Comparison of ENCODE assay signal across 27 cellular contexts in the genomic region with DNA sequence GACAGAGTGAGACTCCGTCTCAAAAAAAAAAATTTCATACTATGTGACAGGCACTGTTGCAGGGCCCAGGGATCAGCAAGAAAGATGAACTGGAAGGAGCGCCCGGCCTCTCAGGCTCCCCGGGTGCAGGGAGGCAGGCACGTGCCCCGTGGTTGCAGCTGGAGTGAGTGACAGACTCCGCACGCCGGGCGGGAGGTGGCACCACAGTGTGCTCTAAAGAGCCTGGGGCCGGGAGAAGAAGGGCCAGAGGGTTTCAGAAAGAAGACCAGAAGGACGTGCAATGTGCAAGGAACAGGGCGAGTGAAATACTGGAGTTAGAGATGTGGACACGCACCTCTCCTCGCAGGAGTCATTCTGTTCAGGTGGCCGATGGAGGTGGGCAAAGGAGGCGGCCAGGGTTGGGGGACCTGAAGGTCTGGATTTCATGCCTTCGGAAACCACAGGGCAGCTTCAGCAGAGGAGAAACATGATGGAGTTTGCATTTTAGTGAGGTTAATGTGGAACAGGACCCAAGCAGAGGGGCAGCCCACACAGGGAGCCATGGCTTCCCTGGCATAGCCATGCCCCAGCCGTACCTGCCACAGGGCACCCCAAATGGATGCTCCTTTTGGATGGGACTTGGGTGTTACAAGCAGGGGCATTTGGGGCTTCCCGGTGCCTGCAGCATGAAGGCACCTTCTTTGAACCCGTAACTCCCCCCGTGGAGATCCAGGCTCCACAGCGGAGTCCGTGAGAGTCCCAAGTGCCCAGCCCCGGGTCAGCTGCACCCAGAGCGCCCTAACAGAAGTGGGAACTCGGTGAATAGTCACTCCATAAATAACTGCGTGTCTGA.
"Had no signal": no experiment of that assay in that cellular context is flagged by ENCODE, and none has a peak within 500 bp of the region (broad histone marks: within the 10 kb centered on the region; RNA-seq: fewer than 3 reads in every experiment).

No MANE protein-coding gene starts in this region.

- H3K4me1 ChIP-seq: breast epithelium, colonic mucosa, gastrocnemius medialis, prostate gland, stomach had no signal

- H3K27me3 ChIP-seq: colonic mucosa, dorsolateral prefrontal cortex, neural progenitor cell, upper lobe of left lung had no signal

- ATAC-seq: activated T-cell treated with anti-CD3 and anti-CD28 coated beads, Interleukin-2, amount 50 U/mL, for 4 hours; effector memory CD8-positive, alpha-beta T cell; gastrocnemius medialis; left colon; naive thymus-derived CD8-positive, alpha-beta T cell; stimulated activated effector memory CD8-positive, alpha-beta T cell treated with anti-CD3 and anti-CD28 coated beads, Interleukin-12 subunit alpha, Interleukin-12 subunit beta, amount 100 ng/mL, for 72 hours had no signal

- H3K9me3 ChIP-seq: breast epithelium, colonic mucosa, esophagus muscularis mucosa, gastrocnemius medialis, prostate gland, stomach, thoracic aorta, upper lobe of left lung had no signal

- H3K4me3 ChIP-seq: breast epithelium, colonic mucosa, dorsolateral prefrontal cortex, esophagus muscularis mucosa, gastrocnemius medialis, lung, neural progenitor cell, prostate gland, stomach, thoracic aorta, upper lobe of left lung had no signal

- DNase-seq: activated CD4-positive, alpha-beta T cell treated with anti-CD3 and anti-CD28 coated beads for 4 hours; activated CD4-positive, alpha-beta T cell treated with anti-CD3 and anti-CD28 coated beads, Interleukin-2, amount 50 U/mL, for 48 hours; activated CD4-positive, CD25-positive, alpha-beta regulatory T cell; activated CD8-positive, alpha-beta memory T cell treated with anti-CD3 and anti-CD28 coated beads, Interleukin-2, amount 50 U/mL, for 48 hours; activated naive CD4-positive, alpha-beta T cell treated with Interleukin-2 at 50 U/mL for 16 hours; activated naive CD8-positive, alpha-beta T cell treated with anti-CD3 and anti-CD28 coated beads for 36 hours; activated T-cell treated with anti-CD3 and anti-CD28 coated beads, Interleukin-2, amount 50 U/mL, for 4 hours; colonic mucosa; effector memory CD8-positive, alpha-beta T cell; hypothalamus; stimulated activated CD4-positive, alpha-beta T cell treated with anti-CD3 and anti-CD28 coated beads, Interleukin-2, amount 100 ng/mL, for 24 hours; stomach; T-helper 9 cell had no signal

- H3K27ac ChIP-seq: breast epithelium, colonic mucosa, dorsolateral prefrontal cortex, esophagus muscularis mucosa, gastrocnemius medialis, neural progenitor cell, prostate gland, stomach, thoracic aorta had no signal

- FAIRE-seq: endothelial cell of umbilical vein, islet of Langerhans had no signal

- H2AFZ ChIP-seq: neural progenitor cell had no signal

- H3K4me2 ChIP-seq: neural progenitor cell had no signal

- H3K36me3 ChIP-seq: breast epithelium, colonic mucosa, esophagus muscularis mucosa, gastrocnemius medialis, neural progenitor cell, prostate gland, stomach, thoracic aorta, upper lobe of left lung had no signal

- H3K9ac ChIP-seq: neural progenitor cell had no signal
